Comparison of ENCODE assay signal across 1 cellular context in the genomic region with DNA sequence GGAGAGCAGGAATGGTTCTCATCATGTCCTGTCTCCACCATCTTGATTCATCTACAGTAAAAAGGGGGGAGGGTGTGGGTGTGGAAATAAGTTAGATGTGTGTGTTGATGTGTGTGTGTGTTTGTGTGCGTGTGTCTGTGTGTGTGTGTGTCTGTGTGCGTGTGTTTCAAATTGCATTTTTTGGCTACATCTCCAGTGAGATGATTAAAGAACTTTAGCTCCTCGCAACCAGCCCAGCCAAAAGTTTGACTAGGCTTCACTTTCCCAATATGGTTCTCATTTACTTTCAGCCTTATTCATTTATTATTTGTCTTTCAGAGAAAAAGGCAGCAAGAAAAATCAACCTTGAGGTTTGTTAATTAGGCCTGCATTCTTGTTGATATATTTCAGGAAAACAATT.
TF ChIP-seq lines count a peak whose summit lies in the region.

No MANE protein-coding gene starts in this region.

TF ChIP-seq in GM23338, 12 proteins besides CTCF, POLR2A, EP300 and RAD21 (continued from another document):
- no peak for TF ChIP-seq ETS1 (IDR thresholded peaks at IDR 0.05)
- no peak for TF ChIP-seq EZH2 (IDR thresholded peaks at IDR 0.05; ENCODE audit: low read depth, unreplicated experiment)
- TF ChIP-seq REST (IDR thresholded peaks at IDR 0.05; ENCODE audit: unreplicated experiment), result no peak
- no peak for TF ChIP-seq ZNF114 (CRISPR knock-in tag; IDR thresholded peaks at IDR 0.05)
- no peak for TF ChIP-seq NANOG (IDR thresholded peaks at IDR 0.05; ENCODE audit: borderline replicate concordance)
- TF ChIP-seq STAT1 (IDR thresholded peaks at IDR 0.05; ENCODE audit: unreplicated experiment), result no peak
TF ChIP-seq in GM23338: peak in this region for 0.
